In genomic region chr2:33484042-33484621, GRCh38 we compare ENCODE assay signal across 13 cellular contexts. TPM values are rescaled to one million over a fixed set of nuclear protein-coding genes. Genes with fewer than 3 reads are reported as not detected.
DNase-seq lines count a peak whose midpoint lies in the region; ATAC-seq and TF ChIP-seq lines count a peak whose summit lies in the region.
"Had no signal": no experiment of that assay in that cellular context is flagged by ENCODE, and none has a peak within 500 bp of the region (broad histone marks: within the 10 kb centered on the region; RNA-seq: fewer than 3 reads in every experiment).

No MANE protein-coding gene starts in this region.

- H3K4me3 ChIP-seq in GM12865 (ENCODE audit: low read depth, low read length) = peak overlapping the region; percentile 30

- H3K27ac Mint-ChIP-seq in memory B cell = peak overlapping the region; percentile 93
- H3K27ac Mint-ChIP-seq: H9, WTC11 had no signal

- intact Hi-C loops in sciatic nerve (cut with DNase I) = no loop called here

- ATAC-seq in GM21423 (IDR thresholded peaks at IDR 0.05; ENCODE audit: unreplicated experiment) (peak; percentile 20), memory B cell (ENCODE audit: low read depth) (peak; percentile 33), GM21825 (IDR thresholded peaks at IDR 0.05; ENCODE audit: unreplicated experiment) (no peak), sciatic nerve (no peak)
- ATAC-seq: WTC11 had no signal

- H3K4me1 Mint-ChIP-seq in memory B cell = peaks cover 57% of the 10 kb centered on the region

- DNase-seq in GM12865 (ENCODE audit: low read depth) = peak; percentile 45
- peak; percentile 15 for DNase-seq in MV-4-11 (lab: John Stamatoyannopoulos, UW)
- no peak for DNase-seq in memory B cell (ENCODE audit: low spot score in 2 of 2)
- no peak for DNase-seq in sciatic nerve (ENCODE audit: low spot score)
- no peak for DNase-seq in AG20443 (ENCODE audit: low spot score)
- DNase-seq in NCI-H524 treated with DMSO at 0.1 percent for 48 hours (lab: John Stamatoyannopoulos, UW) = no peak
- DNase-seq: anterior cingulate cortex, H9, hippocampal formation, occipital lobe had no signal

- peaks cover 2% of the 10 kb centered on the region for H3K9me3 Mint-ChIP-seq in memory B cell

- peaks cover 32% of the 10 kb centered on the region for H3K36me3 Mint-ChIP-seq in memory B cell

- no peak for TF ChIP-seq CTCF in GM12865 (IDR thresholded peaks at IDR 0.05; ENCODE audit: insufficient read depth, low read depth, low read length, missing control alignments)

- H3K4me3 Mint-ChIP-seq in memory B cell = peak overlapping the region; percentile 77
- H3K4me3 Mint-ChIP-seq: H9, WTC11 had no signal

- no peaks in the 10 kb centered on the region for H3K27me3 Mint-ChIP-seq in memory B cell

RNA-seq across cellular contexts. Expression of gene RASGRP3, which starts 7.7 kb away (rescaled TPM):
- 16.0 TPM for total RNA-seq in sciatic nerve
- total RNA-seq: H9 had no signal

Comparison
In these comparisons a context has a peak if more than half of its experiments do, and no peak if none do; other contexts are left out.
1. DNase-seq: peak in GM12865 (single experiment) and MV-4-11 (single experiment); none in memory B cell (0 of 2), sciatic nerve (single experiment), AG20443 (single experiment) and NCI-H524 treated with DMSO at 0.1 percent for 48 hours (single experiment).
2. ATAC-seq: peak in GM21423 (single experiment) and memory B cell (single experiment); none in GM21825 (single experiment) and sciatic nerve (single experiment).